Comparison of ENCODE assay signal across 24 cellular contexts in the genomic region with DNA sequence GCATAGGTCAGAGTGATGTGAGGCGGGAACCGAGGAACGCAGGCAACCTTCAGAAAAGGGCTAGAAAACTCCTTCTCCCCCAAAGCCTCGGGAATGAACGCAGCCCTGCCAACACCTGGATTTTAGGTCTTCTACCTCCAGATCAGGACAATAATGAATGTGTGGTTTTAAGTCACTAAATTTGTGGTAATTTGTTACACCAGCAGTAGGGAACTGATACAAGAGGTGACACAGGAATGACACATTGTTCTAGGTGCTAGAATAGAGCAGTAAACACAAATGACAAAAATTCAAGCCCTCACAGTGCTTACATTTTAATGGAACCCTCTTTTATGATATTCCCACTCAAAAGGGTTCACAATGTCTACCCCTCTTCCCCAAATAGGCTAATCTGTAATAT. TPM values are rescaled to one million over a fixed set of nuclear protein-coding genes. Genes with fewer than 3 reads are reported as not detected.
A peak's percentile ranks its signal among the peaks of the same experiment; 100 is the strongest.
DNase-seq lines count a peak whose midpoint lies in the region; ATAC-seq lines count a peak whose summit lies in the region.
"Had no signal": no experiment of that assay in that cellular context is flagged by ENCODE, and none has a peak within 500 bp of the region (broad histone marks: within the 10 kb centered on the region; RNA-seq: fewer than 3 reads in every experiment).

No MANE protein-coding gene starts in this region.

- H3K4me3 Mint-ChIP-seq in activated naive CD8-positive, alpha-beta T cell, result peak overlapping the region; percentile 9
- no peak overlapping the region for H3K4me3 Mint-ChIP-seq in activated naive CD8-positive, alpha-beta T cell treated with anti-CD3 and anti-CD28 coated beads for 36 hours
- H3K4me3 Mint-ChIP-seq: activated T-helper 1 cell treated with anti-CD3 and anti-CD28 coated beads, Interleukin-12 subunit alpha, Interleukin-12 subunit beta, Interleukin-2, Interleukin-4 antibody, amounts not matched to agents 30 ng/mL and 10 ng/mL and 1 ng/mL, durations not matched to agents 14 hours and 24 hours and 36 hours; neural crest cell had no signal

- no peaks in the 10 kb centered on the region for H3K9me3 Mint-ChIP-seq in activated naive CD8-positive, alpha-beta T cell (ENCODE audit: low read depth)
- H3K9me3 Mint-ChIP-seq in activated naive CD8-positive, alpha-beta T cell treated with anti-CD3 and anti-CD28 coated beads for 36 hours, result no peaks in the 10 kb centered on the region
- H3K9me3 Mint-ChIP-seq: activated T-helper 1 cell treated with anti-CD3 and anti-CD28 coated beads, Interleukin-12 subunit alpha, Interleukin-12 subunit beta, Interleukin-2, Interleukin-4 antibody, amounts not matched to agents 30 ng/mL and 10 ng/mL and 1 ng/mL, durations not matched to agents 14 hours and 24 hours and 36 hours; neural crest cell had no signal

- H2BK15ac ChIP-seq in mesenchymal stem cell (ENCODE audit: low read depth, poor library complexity, severe bottlenecking), result no peak overlapping the region

- H2BK12ac ChIP-seq in mesenchymal stem cell (ENCODE audit: low read length in 2 of 2), result peak overlapping the region; percentile 29 to 80

- no peak for ATAC-seq in HG03378 (IDR thresholded peaks at IDR 0.05; ENCODE audit: unreplicated experiment)

- no peaks in the 10 kb centered on the region for H3K36me3 Mint-ChIP-seq in activated naive CD8-positive, alpha-beta T cell
- H3K36me3 Mint-ChIP-seq in activated naive CD8-positive, alpha-beta T cell treated with anti-CD3 and anti-CD28 coated beads for 36 hours, result no peaks in the 10 kb centered on the region

- H3K18ac ChIP-seq in mesenchymal stem cell (ENCODE audit: low read depth in 1 of 2, low read length in 2 of 2), result peak overlapping the region in 1 of 2 experiments; percentile 80

- peak overlapping the region; percentile 25 for H3K27ac Mint-ChIP-seq in activated naive CD8-positive, alpha-beta T cell
- H3K27ac Mint-ChIP-seq in activated naive CD8-positive, alpha-beta T cell treated with anti-CD3 and anti-CD28 coated beads for 36 hours, result no peak overlapping the region

- no peaks in the 10 kb centered on the region for H3K36me3 ChIP-seq in SJCRH30
- H3K36me3 ChIP-seq in mesenchymal stem cell (ENCODE audit: control insufficient read depth in 1 of 2, insufficient read depth in 2 of 2, low read depth in 1 of 2, low read length in 2 of 2), result no peaks in the 10 kb centered on the region
- no peaks in the 10 kb centered on the region for H3K36me3 ChIP-seq in subcutaneous abdominal adipose tissue (ENCODE audit: control insufficient read depth in 5 of 5, insufficient read depth in 5 of 5, low read length in 5 of 5)
- H3K36me3 ChIP-seq: thoracic aorta had no signal

- H2AK5ac ChIP-seq in mesenchymal stem cell (ENCODE audit: low read length, severe bottlenecking), result peak overlapping the region; percentile 92

- peaks cover 71% of the 10 kb centered on the region for H3K4me1 ChIP-seq in SJCRH30
- H3K4me1 ChIP-seq in mesenchymal stem cell (ENCODE audit: control insufficient read depth, insufficient read depth, low read depth, low read length), result peaks cover 27% of the 10 kb centered on the region
- H3K4me1 ChIP-seq in subcutaneous abdominal adipose tissue (ENCODE audit: control insufficient read depth in 5 of 5, insufficient read depth in 5 of 5, low read length in 5 of 5), result peaks cover 4 to 54% (median 43%) of the 10 kb centered on the region in 5 donors

- peaks cover 93% of the 10 kb centered on the region for H3K4me1 Mint-ChIP-seq in activated naive CD8-positive, alpha-beta T cell (ENCODE audit: low read depth)
- peaks cover 75% of the 10 kb centered on the region for H3K4me1 Mint-ChIP-seq in activated naive CD8-positive, alpha-beta T cell treated with anti-CD3 and anti-CD28 coated beads for 36 hours

- H3K9me3 ChIP-seq in SJCRH30 (replicated peaks) (no peaks in the 10 kb centered on the region), mesenchymal stem cell (ENCODE audit: control insufficient read depth, low read length) (no peaks in the 10 kb centered on the region), subcutaneous abdominal adipose tissue (ENCODE audit: control insufficient read depth in 5 of 5, low read length in 5 of 5) (no peaks in the 10 kb centered on the region)
- H3K9me3 ChIP-seq: thoracic aorta had no signal

- H3K27me3 Mint-ChIP-seq in activated naive CD8-positive, alpha-beta T cell, result no peaks in the 10 kb centered on the region
- no peaks in the 10 kb centered on the region for H3K27me3 Mint-ChIP-seq in activated naive CD8-positive, alpha-beta T cell treated with anti-CD3 and anti-CD28 coated beads for 36 hours

- H4K8ac ChIP-seq in mesenchymal stem cell (ENCODE audit: low read length), result no peak overlapping the region

- H3K27ac ChIP-seq in SJCRH30, result peak overlapping the region; percentile 78
- H3K27ac ChIP-seq in mesenchymal stem cell (ENCODE audit: low read length, poor library complexity, severe bottlenecking), result no peak overlapping the region
- H3K27ac ChIP-seq in subcutaneous abdominal adipose tissue (ENCODE audit: low read depth, low read length), result peak overlapping the region; percentile 7
- H3K27ac ChIP-seq: dorsolateral prefrontal cortex, thoracic aorta, VCaP had no signal

- no peak overlapping the region for H3K4me2 ChIP-seq in mesenchymal stem cell (ENCODE audit: low read length, poor library complexity, severe bottlenecking)

- H3K14ac ChIP-seq in mesenchymal stem cell (ENCODE audit: low read length in 2 of 2), result no peak overlapping the region

- H3K79me1 ChIP-seq in mesenchymal stem cell (replicated peaks; ENCODE audit: low read length, poor library complexity, severe bottlenecking), result no peaks in the 10 kb centered on the region

- H3K9ac ChIP-seq in mesenchymal stem cell (ENCODE audit: low read length) (no peak overlapping the region), subcutaneous abdominal adipose tissue (ENCODE audit: low read length in 5 of 5) (no peak overlapping the region)

- 100% methylated on average over 2 of the region's 5 CpGs for WGBS in mesenchymal stem cell

- DNase-seq in activated naive CD8-positive, alpha-beta T cell treated with anti-CD3 and anti-CD28 coated beads for 36 hours, result no peak
- no peak for DNase-seq in SJCRH30
- no peak for DNase-seq in mesenchymal stem cell
- DNase-seq in UCSD-AML1 (lab: John Stamatoyannopoulos, UW; ENCODE audit: unreplicated experiment), result no peak
- DNase-seq in DMS 273 (lab: John Stamatoyannopoulos, UW; ENCODE audit: unreplicated experiment), result no peak
- DNase-seq: ACHN; dorsolateral prefrontal cortex; erythroblast; KG1; kidney; NCI-H1105 treated with DMSO at 0.1 percent for 48 hours; NCI-H2107; NCI-H526 treated with DMSO at 0.1 percent for 48 hours; retina; SHP77; stimulated activated CD4-positive, alpha-beta T cell treated with anti-CD3 and anti-CD28 coated beads, Interleukin-12 subunit alpha, Interleukin-12 subunit beta, amount 100 ng/mL, for 4 hours had no signal

- H3K27me3 ChIP-seq in SJCRH30, result no peaks in the 10 kb centered on the region
- H3K27me3 ChIP-seq in mesenchymal stem cell (ENCODE audit: control insufficient read depth in 1 of 2, insufficient read depth in 1 of 2, low read length in 2 of 2), result no peaks in the 10 kb centered on the region
- no peaks in the 10 kb centered on the region for H3K27me3 ChIP-seq in subcutaneous abdominal adipose tissue (ENCODE audit: control insufficient read depth in 5 of 5, insufficient read depth in 4 of 5, low read length in 5 of 5)
- H3K27me3 ChIP-seq: dorsolateral prefrontal cortex had no signal

- H2BK120ac ChIP-seq in mesenchymal stem cell (ENCODE audit: low read depth, low read length), result peak overlapping the region; percentile 6

- no peak overlapping the region for H2AFZ ChIP-seq in mesenchymal stem cell (ENCODE audit: low read depth, low read length)

- H2BK5ac ChIP-seq in mesenchymal stem cell (ENCODE audit: low read depth, low read length, poor library complexity, severe bottlenecking), result no peak overlapping the region

- peak overlapping the region in 1 of 2 experiments; percentile 32 for H3K23ac ChIP-seq in mesenchymal stem cell (ENCODE audit: low read length in 2 of 2)

- no peak overlapping the region for H4K91ac ChIP-seq in mesenchymal stem cell (ENCODE audit: low read length)

- peak overlapping the region in 1 of 2 experiments; percentile 35 for H3K4ac ChIP-seq in mesenchymal stem cell (ENCODE audit: low read depth in 1 of 2, low read length in 2 of 2)

- H3K4me3 ChIP-seq in SJCRH30 (no peak overlapping the region), mesenchymal stem cell (ENCODE audit: insufficient read depth in 1 of 2, low read depth in 1 of 2, low read length in 2 of 2) (no peak overlapping the region), subcutaneous abdominal adipose tissue (ENCODE audit: low read depth in 1 of 5, low read length in 5 of 5) (no peak overlapping the region)
- H3K4me3 ChIP-seq: dorsolateral prefrontal cortex, lung, thoracic aorta had no signal

RNA-seq across cellular contexts. Expression of a gene that starts 39.2 kb away (rescaled TPM):
- 10 to 100 TPM; 60.0 to 64.6 TPM for total RNA-seq in activated naive CD8-positive, alpha-beta T cell treated with anti-CD3 and anti-CD28 coated beads for 36 hours
- total RNA-seq in SJCRH30 (2014; rRNA removed; shearing (Covaris generic)), result 117 and 128 TPM in 2 replicates
- polyA plus RNA-seq in mesenchymal stem cell (2013, experiment 1 of 2), result 24.9 TPM
- polyA plus RNA-seq in mesenchymal stem cell (2013, experiment 2 of 2), result 24.4 TPM
